36 cellular contexts compared by ENCODE assay signal in the genomic region with DNA sequence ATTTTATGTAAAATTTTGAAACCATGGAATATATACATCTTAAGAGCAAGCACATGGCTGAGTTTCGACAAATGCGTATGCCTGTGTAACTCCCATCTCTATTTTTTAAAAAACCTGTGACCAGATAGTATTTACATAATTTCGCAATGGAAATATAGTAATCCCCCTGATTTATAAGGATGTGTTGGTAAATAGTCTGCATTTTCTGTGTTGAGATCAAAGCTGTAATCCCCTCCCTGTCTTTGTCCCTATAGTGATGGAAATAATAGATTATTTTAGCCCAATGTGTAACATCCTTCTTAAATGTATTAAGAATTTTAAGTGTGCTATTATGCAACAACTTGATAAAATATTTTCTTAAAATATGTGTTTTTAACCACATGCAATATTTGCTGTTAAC.
DNase-seq lines count a peak whose midpoint lies in the region; ATAC-seq, FAIRE-seq and TF ChIP-seq lines count a peak whose summit lies in the region.
"Had no signal": no experiment of that assay in that cellular context is flagged by ENCODE, and none has a peak within 500 bp of the region (broad histone marks: within the 10 kb centered on the region; RNA-seq: fewer than 3 reads in every experiment).

No MANE protein-coding gene starts in this region.

- H3K9me3 ChIP-seq in HepG2 (ENCODE audit: low read length), result no peaks in the 10 kb centered on the region
- peaks cover 0 to 6% (median 0%) of the 10 kb centered on the region in 4 donors for H3K9me3 ChIP-seq in right lobe of liver
- H3K9me3 ChIP-seq in IMR-90 (ENCODE audit: control insufficient read depth, insufficient read depth, low read length), result no peaks in the 10 kb centered on the region; the same call in 1 of the 2 replicates
- H3K9me3 ChIP-seq in astrocyte (ENCODE audit: insufficient read depth, low read depth, low read length), result no peaks in the 10 kb centered on the region
- no peaks in the 10 kb centered on the region for H3K9me3 ChIP-seq in K562 (replicated peaks; ENCODE audit: control insufficient read depth, insufficient read depth, low read depth, low read length)
- H3K9me3 ChIP-seq: A549, BE2C, Caco-2 had no signal

- H2AK5ac ChIP-seq in IMR-90 (ENCODE audit: low read depth, low read length), result no peak overlapping the region

- no peaks in the 10 kb centered on the region; a peak in 1 of 5 replicates for H3K36me3 ChIP-seq in HepG2 (replicated peaks in 1 of 2; ENCODE audit: control insufficient read depth in 1 of 2, insufficient read depth in 2 of 2, low read length in 2 of 2)
- H3K36me3 ChIP-seq in right lobe of liver, result no peaks in the 10 kb centered on the region
- no peaks in the 10 kb centered on the region for H3K36me3 ChIP-seq in IMR-90 (ENCODE audit: control insufficient read depth, insufficient read depth, low read length)
- H3K36me3 ChIP-seq in astrocyte (ENCODE audit: insufficient read depth, low read length), result no peaks in the 10 kb centered on the region
- H3K36me3 ChIP-seq in K562 (ENCODE audit: control insufficient read depth, insufficient read depth, low read length), result no peaks in the 10 kb centered on the region
- H3K36me3 ChIP-seq: BE2C had no signal

- H3K18ac ChIP-seq in IMR-90 (ENCODE audit: low read depth, low read length), result no peak overlapping the region

- H3K27me3 ChIP-seq in HepG2 (ENCODE audit: control insufficient read depth in 1 of 2, insufficient read depth in 2 of 2, low read length in 2 of 2) (no peaks in the 10 kb centered on the region), right lobe of liver (no peaks in the 10 kb centered on the region), IMR-90 (ENCODE audit: control insufficient read depth, insufficient read depth, low read length) (no peaks in the 10 kb centered on the region), astrocyte (ENCODE audit: insufficient read depth, low read length) (no peaks in the 10 kb centered on the region), K562 (ENCODE audit: control insufficient read depth in 2 of 2, insufficient read depth in 2 of 2, low read length in 2 of 2) (no peaks in the 10 kb centered on the region)
- H3K27me3 ChIP-seq: BE2C; BLaER1; BLaER1 treated with 17β-estradiol and CSF1 and Interleukin-3, amounts not matched to agents 10 nM and 100 nM had no signal

- ATAC-seq in HepG2 (no peak), right lobe of liver (no peak), IMR-90 (ENCODE audit: low read depth) (no peak), K562 (no peak), GM19463 (IDR thresholded peaks at IDR 0.05; ENCODE audit: unreplicated experiment) (no peak), GM19351 (IDR thresholded peaks at IDR 0.05; ENCODE audit: unreplicated experiment) (no peak)
- ATAC-seq: A549; CD8-positive, alpha-beta T cell had no signal

- H4K5ac ChIP-seq in IMR-90 (ENCODE audit: low read depth, low read length), result no peak overlapping the region

- H2AK9ac ChIP-seq in IMR-90 (replicated peaks; ENCODE audit: low read depth, low read length, poor library complexity), result no peak overlapping the region

- H3K79me2 ChIP-seq in HepG2 (ENCODE audit: insufficient read depth, low read length) (no peaks in the 10 kb centered on the region), astrocyte (ENCODE audit: insufficient read depth, low read length) (no peaks in the 10 kb centered on the region), K562 (ENCODE audit: control insufficient read depth, insufficient read depth, low read length) (no peaks in the 10 kb centered on the region)

- TF ChIP-seq EP300 in HepG2 (IDR thresholded peaks at IDR 0.05; ENCODE audit: low read depth in 2 of 2, low read length in 2 of 2) (no peak), HepG2 (CRISPR knock-in tag; IDR thresholded peaks at IDR 0.05; ENCODE audit: borderline replicate concordance) (no peak), K562 (IDR thresholded peaks at IDR 0.05; ENCODE audit: low read length) (no peak)

- no TSS peak for BruUV-seq in HepG2 (replicated peaks; lab: Mats Ljungman, UMichigan)
- BruUV-seq in IMR-90 (replicated peaks; lab: Mats Ljungman, UMichigan), result no TSS peak
- BruUV-seq in K562 (replicated peaks; lab: Mats Ljungman, UMichigan), result no TSS peak

- in situ Hi-C loops in HepG2 (cut with HindIII; ENCODE audit: extremely low pct_ligation_motif_present, low pct_unique_long_range_greater_than_20kb), result no loop called here
- in situ Hi-C loops in IMR-90 (cut with MboI; ENCODE audit: low sequenced_read_pairs), result no loop called here
- in situ Hi-C loops in K562 (cut with MboI), result no loop called here

- H4K20me1 ChIP-seq in HepG2 (ENCODE audit: insufficient read depth, low read length) (no peaks in the 10 kb centered on the region), IMR-90 (ENCODE audit: insufficient read depth, low read length) (no peaks in the 10 kb centered on the region), astrocyte (ENCODE audit: insufficient read depth, low read length) (no peaks in the 10 kb centered on the region), K562 (replicated peaks; ENCODE audit: control insufficient read depth, insufficient read depth, low read length) (no peaks in the 10 kb centered on the region)
- H4K20me1 ChIP-seq: BLaER1; BLaER1 treated with 17β-estradiol and CSF1 and Interleukin-3, amounts not matched to agents 10 nM and 100 nM had no signal

- H3K27ac Mint-ChIP-seq in astrocyte (ENCODE audit: unreplicated experiment), result no peak overlapping the region
- H3K27ac Mint-ChIP-seq: B cell; CD14-positive monocyte; CD4-positive, alpha-beta memory T cell; CD4-positive, alpha-beta T cell; CD4-positive, CD25-positive, alpha-beta regulatory T cell; CD8-positive, alpha-beta memory T cell; CD8-positive, alpha-beta T cell had no signal

- H3K4ac ChIP-seq in IMR-90 (ENCODE audit: low read depth, low read length), result no peak overlapping the region

- no peaks in the 10 kb centered on the region for H3K27me3 Mint-ChIP-seq in astrocyte (ENCODE audit: low read depth, unreplicated experiment)
- H3K27me3 Mint-ChIP-seq: B cell; CD4-positive, alpha-beta memory T cell; CD4-positive, alpha-beta T cell; CD4-positive, CD25-positive, alpha-beta regulatory T cell; CD8-positive, alpha-beta memory T cell had no signal

- no peaks in the 10 kb centered on the region for H3K79me1 ChIP-seq in IMR-90 (ENCODE audit: low read depth in 1 of 2, low read length in 2 of 2)

- H3K23ac ChIP-seq in IMR-90 (ENCODE audit: low read depth, low read length), result no peak overlapping the region

- H2BK5ac ChIP-seq in IMR-90 (ENCODE audit: low read depth, low read length, poor library complexity, severe bottlenecking), result no peak overlapping the region

- no peak overlapping the region for H4K8ac ChIP-seq in IMR-90 (ENCODE audit: low read depth in 2 of 2, low read length in 2 of 2)

- CTCF ChIA-PET in HepG2 (lab: Yijun Ruan, JAX; ENCODE audit: low intra/inter-chr PET ratio, low total read pairs), result no interaction called here
- CTCF ChIA-PET in IMR-90 (lab: Yijun Ruan, JAX), result no interaction called here
- CTCF ChIA-PET in K562 (lab: Yijun Ruan, JAX; ENCODE audit: low intra/inter-chr PET ratio), result no interaction called here

- no peak overlapping the region for H2BK120ac ChIP-seq in IMR-90 (ENCODE audit: low read depth, low read length)

- TF ChIP-seq CTCF in HepG2 (CRISPR knock-in tag; IDR thresholded peaks at IDR 0.05) (no peak), right lobe of liver (IDR thresholded peaks at IDR 0.05) (no peak), IMR-90 (conservative IDR thresholded peaks at IDR 0.05; ENCODE audit: low read depth, low read length) (no peak), astrocyte (IDR thresholded peaks at IDR 0.05; ENCODE audit: insufficient read depth, low read depth, low read length) (no peak), K562 (IDR thresholded peaks at IDR 0.05 in 2 of 3, conservative IDR thresholded peaks at IDR 0.05 in 1 of 3; ENCODE audit: insufficient read depth in 2 of 3, low read depth in 1 of 3, low read length in 3 of 3) (no peak)

- no peak for DNase-seq in HepG2 (ENCODE audit: low spot score)
- no peak for DNase-seq in right lobe of liver
- no peak for DNase-seq in IMR-90
- DNase-seq in astrocyte (ENCODE audit: low read depth), result no peak
- no peak for DNase-seq in K562 (ENCODE audit: extremely low read depth in 1 of 4, low spot score in 3 of 4)
- no peak for DNase-seq in DMS153 (lab: John Stamatoyannopoulos, UW)
- DNase-seq: 8988T; ACHN; AML-193; BE2C; C1 segment of cervical spinal cord; Caco-2; Calu3; CD4-positive, alpha-beta memory T cell; CD4-positive, alpha-beta T cell; CD4-positive, CD25-positive, alpha-beta regulatory T cell; CD8-positive, alpha-beta memory T cell; CD8-positive, alpha-beta T cell; COR-L47; DMS 273 treated with DMSO at 0.1 percent for 48 hours; DMS53; DMS79; DMS79 treated with DMSO at 0.1 percent for 48 hours; DND-41; EL had no signal

- H2BK20ac ChIP-seq in IMR-90 (ENCODE audit: low read depth, low read length), result no peak overlapping the region

- TF ChIP-seq RAD21 in HepG2 (CRISPR knock-in tag; IDR thresholded peaks at IDR 0.05) (no peak), IMR-90 (IDR thresholded peaks at IDR 0.05; ENCODE audit: low read length) (no peak), K562 (CRISPR knock-in tag; conservative IDR thresholded peaks at IDR 0.05 in 1 of 2, IDR thresholded peaks at IDR 0.05 in 1 of 2) (no peak)

- no peak overlapping the region for H3K4me3 Mint-ChIP-seq in astrocyte (ENCODE audit: unreplicated experiment)
- H3K4me3 Mint-ChIP-seq: B cell; CD14-positive monocyte; CD4-positive, alpha-beta memory T cell; CD4-positive, alpha-beta T cell; CD4-positive, CD25-positive, alpha-beta regulatory T cell; CD8-positive, alpha-beta memory T cell; CD8-positive, alpha-beta T cell had no signal

- dilution Hi-C loops in IMR-90 (cut with HindIII; ENCODE audit: low sequenced_read_pairs, unreplicated experiment), result no loop called here

- no peak overlapping the region for H4K91ac ChIP-seq in IMR-90 (ENCODE audit: insufficient read depth, low read depth, low read length)

- no peak overlapping the region for H3K4me2 ChIP-seq in HepG2 (ENCODE audit: low read depth, low read length)
- H3K4me2 ChIP-seq in IMR-90 (ENCODE audit: low read depth, low read length), result no peak overlapping the region
- H3K4me2 ChIP-seq in astrocyte (ENCODE audit: low read length), result no peak overlapping the region
- H3K4me2 ChIP-seq in K562 (ENCODE audit: insufficient read depth, low read length), result no peak overlapping the region
- H3K4me2 ChIP-seq: A549; BLaER1; BLaER1 treated with 17β-estradiol and CSF1 and Interleukin-3, amounts not matched to agents 10 nM and 100 nM had no signal

- H3K36me3 Mint-ChIP-seq in astrocyte (ENCODE audit: low read depth, unreplicated experiment), result peaks cover 3% of the 10 kb centered on the region

- no peak for FAIRE-seq in HepG2 (lab: Jason Lieb, UNC)
- peak; percentile 56 for FAIRE-seq in astrocyte (lab: Jason Lieb, UNC)
- FAIRE-seq in K562 (lab: Jason Lieb, UNC), result no peak
- FAIRE-seq: A204.1, A549, D721Med had no signal

- peaks cover 6% of the 10 kb centered on the region for H3K9me3 Mint-ChIP-seq in astrocyte (ENCODE audit: unreplicated experiment)

- WGBS in HepG2 (ENCODE audit: low lambda C conversion rate), result 98% methylated on average over 3 of the region's 3 CpGs
- WGBS in right lobe of liver (ENCODE audit: insufficient coverage, low coverage, low lambda C conversion rate, missing lambda C conversion rate), result 98% methylated on average over 3 of the region's 3 CpGs
- no CpG with 5 or more reads among the region's 3 CpGs for WGBS in IMR-90 (ENCODE audit: extremely low coverage in 2 of 2, insufficient read length in 1 of 2), 2 experiments
- WGBS in K562 (ENCODE audit: insufficient coverage, low coverage, missing lambda C conversion rate), result 96% methylated on average over 3 of the region's 3 CpGs

- H3K27ac ChIP-seq in HepG2 (ENCODE audit: extremely low read length, insufficient read depth, low read length), result no peak overlapping the region
- H3K27ac ChIP-seq in right lobe of liver, result no peak overlapping the region
- no peak overlapping the region for H3K27ac ChIP-seq in IMR-90 (ENCODE audit: insufficient read depth, low read length)
- no peak overlapping the region for H3K27ac ChIP-seq in astrocyte (ENCODE audit: low read depth, low read length)
- no peak overlapping the region for H3K27ac ChIP-seq in K562 (ENCODE audit: extremely low read depth, low read depth, low read length)
- H3K27ac ChIP-seq: 22Rv1; A549; BLaER1; BLaER1 treated with 17β-estradiol and CSF1 and Interleukin-3, amounts not matched to agents 10 nM and 100 nM; C4-2B had no signal

- no peaks in the 10 kb centered on the region for H3K9me1 ChIP-seq in IMR-90 (ENCODE audit: insufficient read depth, low read length)
- no peaks in the 10 kb centered on the region for H3K9me1 ChIP-seq in K562 (ENCODE audit: control insufficient read depth, insufficient read depth, low read length)

- POLR2A ChIA-PET in HepG2 (lab: Yijun Ruan, JAX), result no interaction called here
- POLR2A ChIA-PET in IMR-90 (lab: Charles Lee; ENCODE audit: unreplicated experiment), result no interaction called here
- POLR2A ChIA-PET in K562 (lab: Yijun Ruan, JAX), result no interaction called here

- H3K56ac ChIP-seq in IMR-90 (ENCODE audit: extremely low read depth, insufficient read depth, low read length), result no peak overlapping the region

- H2AFZ ChIP-seq in HepG2 (ENCODE audit: low read length), result no peak overlapping the region
- H2AFZ ChIP-seq in IMR-90 (replicated peaks; ENCODE audit: low read length, poor library complexity), result no peak overlapping the region
- no peak overlapping the region for H2AFZ ChIP-seq in astrocyte (ENCODE audit: low read depth, low read length)
- no peak overlapping the region for H2AFZ ChIP-seq in K562 (ENCODE audit: low read depth, low read length)

- intact Hi-C loops in HepG2 (cut with micrococcal nuclease; ENCODE audit: unreplicated experiment) (no loop called here), right lobe of liver (cut with DNase I) (no loop called here), IMR-90 (cut with micrococcal nuclease) (no loop called here), K562 (cut with micrococcal nuclease) (no loop called here)

- no peak overlapping the region for H2BK15ac ChIP-seq in IMR-90 (ENCODE audit: low read depth, low read length)

- peaks cover 19% of the 10 kb centered on the region for H3K4me1 Mint-ChIP-seq in astrocyte (ENCODE audit: low read depth, unreplicated experiment)
- H3K4me1 Mint-ChIP-seq: B cell; CD14-positive monocyte; CD8-positive, alpha-beta memory T cell had no signal

- H3K14ac ChIP-seq in IMR-90 (replicated peaks; ENCODE audit: low read depth, low read length), result no peak overlapping the region

- H3K4me1 ChIP-seq in HepG2 (ENCODE audit: insufficient read depth, low read length) (peaks cover under 1% of the 10 kb centered on the region), right lobe of liver (no peaks in the 10 kb centered on the region), IMR-90 (ENCODE audit: control insufficient read depth, insufficient read depth, low read length) (peaks cover 2% of the 10 kb centered on the region), astrocyte (ENCODE audit: insufficient read depth, low read length) (peaks cover 8% of the 10 kb centered on the region), K562 (replicated peaks in 1 of 2; ENCODE audit: control insufficient read depth in 2 of 2, insufficient read depth in 2 of 2, low read length in 2 of 2) (no peaks in the 10 kb centered on the region)
- H3K4me1 ChIP-seq: BE2C; BLaER1; BLaER1 treated with 17β-estradiol and CSF1 and Interleukin-3, amounts not matched to agents 10 nM and 100 nM; Caco-2 had no signal

- H3K4me3 ChIP-seq in HepG2 (replicated peaks in 1 of 3; ENCODE audit: insufficient read depth in 1 of 3, low read depth in 2 of 3, low read length in 3 of 3) (no peak overlapping the region), right lobe of liver (no peak overlapping the region), IMR-90 (ENCODE audit: insufficient read depth, low read depth, low read length) (no peak overlapping the region), astrocyte (ENCODE audit: insufficient read depth, low read depth, low read length) (no peak overlapping the region), K562 (no peak overlapping the region)
- H3K4me3 ChIP-seq: A549; BLaER1; BLaER1 treated with 17β-estradiol and CSF1 and Interleukin-3, amounts not matched to agents 10 nM and 100 nM had no signal

- H3K9ac ChIP-seq in HepG2 (ENCODE audit: insufficient read depth, low read depth, low read length) (no peak overlapping the region), IMR-90 (ENCODE audit: low read depth, low read length) (no peak overlapping the region), astrocyte (ENCODE audit: low read length) (no peak overlapping the region), K562 (ENCODE audit: insufficient read depth in 1 of 2, low read depth in 2 of 2, low read length in 2 of 2) (no peak overlapping the region)
- H3K9ac ChIP-seq: BLaER1; BLaER1 treated with 17β-estradiol and CSF1 and Interleukin-3, amounts not matched to agents 10 nM and 100 nM had no signal

- TF ChIP-seq POLR2A in HepG2 (IDR thresholded peaks at IDR 0.05; ENCODE audit: insufficient read depth in 1 of 2, low read depth in 2 of 2, low read length in 2 of 2) (no peak), right lobe of liver (IDR thresholded peaks at IDR 0.05) (no peak), IMR-90 (IDR thresholded peaks at IDR 0.05; ENCODE audit: low read depth, low read length) (no peak), K562 (conservative IDR thresholded peaks at IDR 0.05) (no peak)

Comparison
In these comparisons a context has a peak if more than half of its experiments do, and no peak if none do; other contexts are left out.
1. Of the 241 proteins assayed by ChIP-seq in both HepG2 and K562: peak only in HepG2: none; only in K562: none; in both: CEBPB; in neither: 239; mixed calls (peak in some experiments, not most) for 1.